9 cellular contexts compared by ENCODE assay signal in the genomic region with DNA sequence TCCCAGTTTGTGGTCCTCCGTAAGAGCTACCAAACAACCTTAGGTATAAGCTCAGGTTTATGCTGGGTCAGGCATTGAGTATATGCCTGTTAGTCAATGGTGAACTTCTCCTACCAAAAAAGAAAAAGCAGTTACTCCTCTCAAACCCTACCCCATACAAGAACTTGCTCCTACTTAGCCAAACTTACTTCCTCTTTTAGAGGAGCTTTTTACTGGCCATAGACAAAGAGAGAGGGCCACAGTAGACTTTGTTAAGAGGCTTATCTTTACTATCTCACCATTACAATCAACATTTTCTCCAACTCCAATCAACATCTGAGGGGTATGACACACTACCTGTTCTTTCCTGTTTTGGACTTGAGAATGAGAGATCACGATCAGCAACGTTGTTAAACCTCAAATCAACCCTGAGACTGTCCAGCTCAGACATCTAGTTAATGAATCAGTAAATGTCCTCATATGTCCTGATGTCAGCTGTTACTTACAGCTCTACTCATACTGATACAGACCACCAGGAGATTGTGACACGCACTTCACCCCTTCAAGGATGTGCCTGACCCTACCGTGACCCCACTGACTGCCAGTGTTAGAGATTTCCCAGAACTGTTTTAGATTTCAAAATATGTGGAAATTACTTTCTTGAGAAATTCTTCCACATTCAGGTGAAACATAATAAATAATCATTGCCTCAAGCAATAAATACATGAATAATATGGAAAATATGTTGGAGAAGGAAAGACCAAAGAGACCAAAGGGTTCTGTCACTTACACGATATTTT. TPM values are rescaled to one million over a fixed set of nuclear protein-coding genes. Genes with fewer than 3 reads are reported as not detected.
A peak's percentile ranks its signal among the peaks of the same experiment; 100 is the strongest.
DNase-seq lines count a peak whose midpoint lies in the region; ATAC-seq and TF ChIP-seq lines count a peak whose summit lies in the region.
"Had no signal": no experiment of that assay in that cellular context is flagged by ENCODE, and none has a peak within 500 bp of the region (broad histone marks: within the 10 kb centered on the region; RNA-seq: fewer than 3 reads in every experiment).

No MANE protein-coding gene starts in this region.

- no peak overlapping the region for H3K27ac ChIP-seq in upper lobe of left lung
- H3K27ac ChIP-seq: tibial nerve had no signal

- TF ChIP-seq EP300 in upper lobe of left lung (IDR thresholded peaks at IDR 0.05), result no peak

- H3K4me1 ChIP-seq in upper lobe of left lung, result peaks cover 0 to 6% (median 0%) of the 10 kb centered on the region in 4 donors
- H3K4me1 ChIP-seq: tibial nerve had no signal

- peak; percentile 29 for DNase-seq in stimulated activated CD4-positive, alpha-beta T cell treated with anti-CD3 and anti-CD28 coated beads, Interleukin-1b, Interleukin-23, amount 100 ng/mL, for 48 hours
- DNase-seq in stimulated activated CD4-positive, alpha-beta T cell treated with anti-CD3 and anti-CD28 coated beads, Interleukin-2, amount 100 ng/mL, for 48 hours, result no peak
- DNase-seq in M059J (ENCODE audit: low read depth) (peak; percentile 98), cardiac fibroblast (ENCODE audit: low read depth in 2 of 2) (peak; percentile 58 to 62), upper lobe of left lung (peak in 1 of 2 donors; percentile 24), GM19240 (ENCODE audit: insufficient read length, low spot score) (no peak), D341Med (ENCODE audit: low spot score) (no peak)

- no peaks in the 10 kb centered on the region for H3K27me3 ChIP-seq in upper lobe of left lung
- H3K27me3 ChIP-seq: tibial nerve had no signal

- ATAC-seq in upper lobe of left lung (ENCODE audit: low FRiP score in 2 of 2), result peak; percentile 62 to 68
- no peak for ATAC-seq in GM18505 (IDR thresholded peaks at IDR 0.05; ENCODE audit: unreplicated experiment)

- H3K36me3 ChIP-seq in upper lobe of left lung, result no peaks in the 10 kb centered on the region
- H3K36me3 ChIP-seq: tibial nerve had no signal

- H3K4me3 ChIP-seq in cardiac fibroblast (replicated peaks in 1 of 2; ENCODE audit: low read depth in 2 of 2, low read length in 2 of 2) (no peak overlapping the region), upper lobe of left lung (no peak overlapping the region)
- H3K4me3 ChIP-seq: tibial nerve had no signal

- TF ChIP-seq POLR2A in upper lobe of left lung (IDR thresholded peaks at IDR 0.05), result no peak
- TF ChIP-seq POLR2A in GM18505 (IDR thresholded peaks at IDR 0.05; ENCODE audit: borderline replicate concordance, extremely low read depth, insufficient read depth, insufficient read length), result no peak

- TF ChIP-seq CTCF in cardiac fibroblast (IDR thresholded peaks at IDR 0.05; ENCODE audit: low read depth, low read length) (no peak), upper lobe of left lung (IDR thresholded peaks at IDR 0.05) (no peak)

- H3K9me3 ChIP-seq in upper lobe of left lung, result no peaks in the 10 kb centered on the region
- H3K9me3 ChIP-seq: tibial nerve had no signal

- 51 to 53% methylated on average over 6 of the region's 6 CpGs for WGBS in upper lobe of left lung, 2 donors

RNA-seq across cellular contexts. Expression of a gene that starts 18.4 kb away (rescaled TPM):
- total RNA-seq in M059J (2014; rRNA removed; shearing (Covaris generic)), result 202 and 220 TPM in 2 replicates
- total RNA-seq in upper lobe of left lung, result 10 to 100 TPM; 12.6 to 38.7 (median 21.3) TPM

Comparison
In these comparisons a context has a peak if more than half of its experiments do, and no peak if none do; other contexts are left out.
1. DNase-seq: peak in stimulated activated CD4-positive, alpha-beta T cell treated with anti-CD3 and anti-CD28 coated beads, Interleukin-1b, Interleukin-23, amount 100 ng/mL, for 48 hours (single experiment), M059J (single experiment) and cardiac fibroblast (2 of 2); none in stimulated activated CD4-positive, alpha-beta T cell treated with anti-CD3 and anti-CD28 coated beads, Interleukin-2, amount 100 ng/mL, for 48 hours (0 of 2), GM19240 (single experiment) and D341Med (single experiment).